8 cellular contexts compared by ENCODE assay signal in the genomic region with DNA sequence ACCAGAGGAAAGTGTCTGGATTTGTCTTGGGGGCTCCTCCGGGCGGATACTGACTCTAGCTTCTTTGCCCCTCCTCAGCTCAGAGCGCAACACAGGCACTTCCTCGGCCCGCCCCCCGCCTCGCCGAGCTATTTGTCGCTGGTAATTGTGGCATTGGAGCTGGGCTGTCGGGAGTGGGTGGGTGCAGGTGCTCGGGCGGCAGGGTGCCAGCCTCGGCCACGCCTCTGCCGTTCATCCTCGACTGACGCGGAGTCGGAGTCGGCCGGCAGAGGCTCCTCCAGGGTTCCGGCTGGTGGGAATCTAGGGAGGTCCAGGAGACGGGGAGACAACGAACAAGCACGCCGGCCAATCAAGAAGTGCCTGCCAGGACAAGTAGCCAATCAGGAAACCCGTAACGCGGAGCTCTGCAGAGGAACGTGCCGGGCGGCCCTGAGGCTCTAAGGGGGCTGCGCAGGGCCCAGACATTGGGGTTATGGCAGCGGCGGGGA. TPM values are rescaled to one million over a fixed set of nuclear protein-coding genes. Genes with fewer than 3 reads are reported as not detected.
DNase-seq lines count a peak whose midpoint lies in the region; ATAC-seq and TF ChIP-seq lines count a peak whose summit lies in the region.

No MANE protein-coding gene starts in this region.

- H3K27ac Mint-ChIP-seq in stimulated activated memory B cell treated with anti-CD40 and anti-IgM and Interleukin-4, amounts not matched to agents 10 μg/mL and 1 μg/mL and 100 μg/mL, for 72 hours, result no peak overlapping the region

- peak overlapping the region; percentile 63 for H3K4me3 Mint-ChIP-seq in stimulated activated memory B cell treated with anti-CD40 and anti-IgM and Interleukin-4, amounts not matched to agents 10 μg/mL and 1 μg/mL and 100 μg/mL, for 72 hours

- peaks cover 55% of the 10 kb centered on the region for H3K27me3 Mint-ChIP-seq in stimulated activated memory B cell treated with anti-CD40 and anti-IgM and Interleukin-4, amounts not matched to agents 10 μg/mL and 1 μg/mL and 100 μg/mL, for 72 hours

- intact Hi-C loops in left colon (cut with DNase I, micrococcal nuclease), result no loop called here

- H3K4me3 ChIP-seq in WI38 (ENCODE audit: low read depth, low read length) (peak overlapping the region; percentile 33), coronary artery (peak overlapping the region; percentile 53)

- TF ChIP-seq CTCF in WI38 (IDR thresholded peaks at IDR 0.05; ENCODE audit: low read depth, low read length), result no peak
- TF ChIP-seq CTCF in coronary artery (IDR thresholded peaks at IDR 0.05), result no peak

- DNase-seq in DMS79 treated with DMSO at 0.1 percent for 48 hours (lab: John Stamatoyannopoulos, UW) (peak; percentile 75), NCI-H187 (lab: John Stamatoyannopoulos, UW) (peak; percentile 2 to 56), coronary artery (ENCODE audit: low spot score) (no peak), left colon (peak; percentile 28 to 49), UCSD-AML1 (lab: John Stamatoyannopoulos, UW; ENCODE audit: unreplicated experiment) (no peak)

- H3K36me3 Mint-ChIP-seq in stimulated activated memory B cell treated with anti-CD40 and anti-IgM and Interleukin-4, amounts not matched to agents 10 μg/mL and 1 μg/mL and 100 μg/mL, for 72 hours, result peaks cover 19% of the 10 kb centered on the region

- H3K9me3 Mint-ChIP-seq in stimulated activated memory B cell treated with anti-CD40 and anti-IgM and Interleukin-4, amounts not matched to agents 10 μg/mL and 1 μg/mL and 100 μg/mL, for 72 hours, result no peaks in the 10 kb centered on the region

- H3K27ac ChIP-seq in coronary artery, result no peak overlapping the region

- ATAC-seq in left colon (peak; percentile 71), HG03095 (IDR thresholded peaks at IDR 0.05; ENCODE audit: unreplicated experiment) (no peak)
- no peak for ATAC-seq in stimulated activated memory B cell treated with anti-CD40 and anti-IgM and Interleukin-4, amounts not matched to agents 10 μg/mL and 1 μg/mL and 100 μg/mL, for 72 hours

- peaks cover 30% of the 10 kb centered on the region for H3K4me1 Mint-ChIP-seq in stimulated activated memory B cell treated with anti-CD40 and anti-IgM and Interleukin-4, amounts not matched to agents 10 μg/mL and 1 μg/mL and 100 μg/mL, for 72 hours

RNA-seq across cellular contexts. Expression of a gene that starts 3.9 kb away (rescaled TPM):
- total RNA-seq in left colon, result under 1 TPM; 0.50 to 0.73 TPM

RNA-seq across cellular contexts. Expression of a gene that starts 6.1 kb away (rescaled TPM):
- total RNA-seq in left colon, result 1 to 10 TPM; 1.2 to 3.5 TPM

RNA-seq across cellular contexts. Expression of a gene that starts 26.8 kb away (rescaled TPM):
- 10 to 100 TPM; 23.7 to 26.9 TPM for total RNA-seq in left colon

RNA-seq across cellular contexts. Expression of a gene that starts 35.4 kb away (rescaled TPM):
- total RNA-seq in left colon, result 100 to 1,000 TPM; 109 to 111 TPM

RNA-seq across cellular contexts. Expression of a gene that starts 41.3 kb away (rescaled TPM):
- total RNA-seq in left colon, result 10 to 100 TPM; 35.1 to 80.1 TPM

Comparison
In these comparisons a context has a peak if more than half of its experiments do, and no peak if none do; other contexts are left out.
1. DNase-seq: peak in DMS79 treated with DMSO at 0.1 percent for 48 hours (single experiment), NCI-H187 (2 of 2) and left colon (2 of 2); none in coronary artery (single experiment) and UCSD-AML1 (single experiment).